8 cellular contexts compared by ENCODE assay signal in genomic region chr6:42819803-42820508, GRCh38. TPM values are rescaled to one million over a fixed set of nuclear protein-coding genes. Genes with fewer than 3 reads are reported as not detected.
DNase-seq lines count a peak whose midpoint lies in the region; ATAC-seq and TF ChIP-seq lines count a peak whose summit lies in the region.

No MANE protein-coding gene starts in this region.

- H3K27ac Mint-ChIP-seq in mesothelial cell of epicardium: no peak overlapping the region

- DNase-seq in activated CD4-positive, CD25-positive, alpha-beta regulatory T cell treated with anti-CD3 and anti-CD28 coated beads, Interleukin-2, amount 50 U/mL, for 72 hours: no peak
- no peak for DNase-seq in left cardiac atrium
- no peak for DNase-seq in mesothelial cell of epicardium (ENCODE audit: low spot score in 2 of 2, unreplicated experiment in 2 of 2)
- DNase-seq in HPDE6-E6E7 (ENCODE audit: extremely low spot score): no peak

- H3K9me2 ChIP-seq in OCI-LY1 (ENCODE audit: low read depth, low read length): no peaks in the 10 kb centered on the region

- H3K9me3 Mint-ChIP-seq in mesothelial cell of epicardium: no peaks in the 10 kb centered on the region

- H2AFZ ChIP-seq in OCI-LY1 (ENCODE audit: low read length): no peak overlapping the region

- peaks cover 4% of the 10 kb centered on the region for H3K36me3 Mint-ChIP-seq in mesothelial cell of epicardium

- H3K36me3 ChIP-seq in OCI-LY1 (ENCODE audit: insufficient read depth, low read length) (peaks cover 28% of the 10 kb centered on the region), stomach smooth muscle (ENCODE audit: control insufficient read depth in 2 of 2, insufficient read depth in 2 of 2, low read length in 2 of 2) (peaks cover 0 to 9% of the 10 kb centered on the region in 2 donors)

- peak; percentile 29; the same call in 1 of the 2 replicates for TF ChIP-seq CTCF in OCI-LY1 (IDR thresholded peaks at IDR 0.05; ENCODE audit: low read length)
- TF ChIP-seq CTCF in mesothelial cell of epicardium (IDR thresholded peaks at IDR 0.05; ENCODE audit: unreplicated experiment): no peak

- H3F3A ChIP-seq in OCI-LY1 (ENCODE audit: insufficient read depth, low read length): no peaks in the 10 kb centered on the region

- H3K4me1 ChIP-seq in OCI-LY1 (ENCODE audit: insufficient read depth, low read length, severe bottlenecking) (peaks cover 27% of the 10 kb centered on the region), stomach smooth muscle (ENCODE audit: control insufficient read depth, insufficient read depth, low read length) (peaks cover 15% of the 10 kb centered on the region)

- H3K27me3 ChIP-seq in OCI-LY1 (ENCODE audit: insufficient read depth, low read length): no peaks in the 10 kb centered on the region
- no peaks in the 10 kb centered on the region for H3K27me3 ChIP-seq in stomach smooth muscle (ENCODE audit: control insufficient read depth in 1 of 2, insufficient read depth in 2 of 2, low read length in 2 of 2)

- ATAC-seq in activated CD4-positive, CD25-positive, alpha-beta regulatory T cell treated with anti-CD3 and anti-CD28 coated beads, Interleukin-2, amount 50 U/mL, for 24 hours: peak; percentile 46 to 76
- ATAC-seq in left cardiac atrium (peak; percentile 43 to 55), GM19463 (IDR thresholded peaks at IDR 0.05; ENCODE audit: unreplicated experiment) (no peak)

- no peak overlapping the region for H3K4me3 Mint-ChIP-seq in mesothelial cell of epicardium

- peak overlapping the region; percentile 69 for H3K27ac ChIP-seq in OCI-LY1 (ENCODE audit: low read depth, low read length, poor library complexity, severe bottlenecking)
- H3K27ac ChIP-seq in stomach smooth muscle (ENCODE audit: low read length): peak overlapping the region; percentile 81

- H3K9me3 ChIP-seq in OCI-LY1 (ENCODE audit: low read length) (no peaks in the 10 kb centered on the region), stomach smooth muscle (ENCODE audit: control insufficient read depth in 2 of 2, low read length in 2 of 2) (no peaks in the 10 kb centered on the region)

- no peaks in the 10 kb centered on the region for H4K20me1 ChIP-seq in OCI-LY1 (ENCODE audit: insufficient read depth, low read length)

- no peak overlapping the region; the same call in 1 of the 2 replicates for H3K9ac ChIP-seq in OCI-LY1 (ENCODE audit: low read length)
- no peak overlapping the region for H3K9ac ChIP-seq in stomach smooth muscle (ENCODE audit: low read length in 2 of 2)

- peak overlapping the region; percentile 41; the same call in 1 of the 2 replicates for H3K4me2 ChIP-seq in OCI-LY1 (ENCODE audit: low read length)

- H3K4me1 Mint-ChIP-seq in mesothelial cell of epicardium: no peaks in the 10 kb centered on the region

- H3K4me3 ChIP-seq in OCI-LY1 (ENCODE audit: low read depth, low read length, poor library complexity, severe bottlenecking) (no peak overlapping the region), stomach smooth muscle (ENCODE audit: low read length in 2 of 2) (peak overlapping the region in 1 of 2 donors; percentile 68)

- intact Hi-C loops in left cardiac atrium (cut with DNase I): loop anchor here in 1 of 2 donors (5.0 kb wide), 1 partner anchor 33 kb away; no protein-coding TSS in a partner anchor

- no peaks in the 10 kb centered on the region for H3K27me3 Mint-ChIP-seq in mesothelial cell of epicardium (ENCODE audit: low read depth)

- H3K79me2 ChIP-seq in OCI-LY1 (ENCODE audit: insufficient read depth, low read length): no peaks in the 10 kb centered on the region; the same call in 1 of the 2 replicates

RNA-seq across cellular contexts. Expression of gene BICRAL, which starts 38.1 kb away (rescaled TPM):
- total RNA-seq in left cardiac atrium (10 to 100 TPM; 10.0 to 10.7 TPM), mesothelial cell of epicardium (12.5 to 13.2 TPM (median 12.7 TPM) in 3 replicates)

RNA-seq across cellular contexts. Expression of gene RPL7L1, which starts 59.5 kb away (rescaled TPM):
- 10 to 100 TPM; 50.8 to 60.8 TPM for total RNA-seq in left cardiac atrium
- total RNA-seq in mesothelial cell of epicardium: 89.2 to 90.6 TPM (median 90.1 TPM) in 3 replicates
